Comparison of ENCODE assay signal across 1 cellular context in the genomic region with DNA sequence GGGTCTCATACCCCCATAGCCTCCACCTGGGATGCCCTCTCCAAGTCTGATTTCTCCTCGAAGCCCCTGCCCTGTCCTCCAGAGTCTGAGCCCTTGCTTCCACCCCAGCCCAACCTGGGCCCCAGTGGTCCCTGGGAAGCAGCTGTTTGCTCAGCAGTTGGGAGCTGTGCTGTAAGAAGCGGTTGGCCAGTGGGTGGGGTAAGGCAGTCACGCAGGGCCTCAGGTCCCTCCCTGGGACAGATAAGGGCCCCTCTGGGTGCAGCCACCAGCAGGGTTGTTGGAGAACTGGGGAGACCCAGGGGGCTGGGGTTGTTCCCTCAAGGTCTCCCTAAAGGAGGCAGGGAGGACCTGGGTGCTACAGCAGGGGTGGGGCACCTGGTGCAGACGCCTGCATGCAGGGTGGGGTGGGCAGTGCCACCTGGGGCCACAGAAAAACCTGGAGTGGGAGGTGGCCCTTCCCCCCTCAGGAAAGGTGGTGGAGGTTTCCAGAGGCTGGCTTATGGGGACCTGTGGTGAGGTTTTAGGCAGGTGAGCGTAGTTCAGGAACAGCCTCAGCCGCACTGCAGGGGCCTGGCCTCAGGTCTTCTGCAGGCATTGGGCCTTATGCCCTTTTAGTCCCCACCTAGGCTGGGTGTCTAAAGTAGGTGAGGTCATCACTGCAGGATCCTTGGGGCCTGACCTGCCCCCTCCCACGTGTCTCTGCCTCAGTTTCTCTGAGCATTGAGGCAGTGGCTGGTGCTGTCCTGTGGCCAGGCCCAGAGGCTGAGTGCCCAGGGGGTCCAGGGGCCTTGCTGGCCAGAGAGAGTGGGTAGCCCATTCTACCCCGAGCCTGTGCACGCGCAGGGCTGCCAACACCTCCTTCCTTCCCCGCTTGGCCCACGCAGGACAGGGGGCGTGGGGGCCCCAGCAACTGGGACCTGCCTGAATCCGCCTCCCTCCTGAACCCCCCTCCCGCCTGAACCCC.
TF ChIP-seq lines count a peak whose summit lies in the region.

No MANE protein-coding gene starts in this region.

TF ChIP-seq in GM23338, 12 proteins besides CTCF, POLR2A, EP300 and RAD21:
- TF ChIP-seq, protein P1, sequence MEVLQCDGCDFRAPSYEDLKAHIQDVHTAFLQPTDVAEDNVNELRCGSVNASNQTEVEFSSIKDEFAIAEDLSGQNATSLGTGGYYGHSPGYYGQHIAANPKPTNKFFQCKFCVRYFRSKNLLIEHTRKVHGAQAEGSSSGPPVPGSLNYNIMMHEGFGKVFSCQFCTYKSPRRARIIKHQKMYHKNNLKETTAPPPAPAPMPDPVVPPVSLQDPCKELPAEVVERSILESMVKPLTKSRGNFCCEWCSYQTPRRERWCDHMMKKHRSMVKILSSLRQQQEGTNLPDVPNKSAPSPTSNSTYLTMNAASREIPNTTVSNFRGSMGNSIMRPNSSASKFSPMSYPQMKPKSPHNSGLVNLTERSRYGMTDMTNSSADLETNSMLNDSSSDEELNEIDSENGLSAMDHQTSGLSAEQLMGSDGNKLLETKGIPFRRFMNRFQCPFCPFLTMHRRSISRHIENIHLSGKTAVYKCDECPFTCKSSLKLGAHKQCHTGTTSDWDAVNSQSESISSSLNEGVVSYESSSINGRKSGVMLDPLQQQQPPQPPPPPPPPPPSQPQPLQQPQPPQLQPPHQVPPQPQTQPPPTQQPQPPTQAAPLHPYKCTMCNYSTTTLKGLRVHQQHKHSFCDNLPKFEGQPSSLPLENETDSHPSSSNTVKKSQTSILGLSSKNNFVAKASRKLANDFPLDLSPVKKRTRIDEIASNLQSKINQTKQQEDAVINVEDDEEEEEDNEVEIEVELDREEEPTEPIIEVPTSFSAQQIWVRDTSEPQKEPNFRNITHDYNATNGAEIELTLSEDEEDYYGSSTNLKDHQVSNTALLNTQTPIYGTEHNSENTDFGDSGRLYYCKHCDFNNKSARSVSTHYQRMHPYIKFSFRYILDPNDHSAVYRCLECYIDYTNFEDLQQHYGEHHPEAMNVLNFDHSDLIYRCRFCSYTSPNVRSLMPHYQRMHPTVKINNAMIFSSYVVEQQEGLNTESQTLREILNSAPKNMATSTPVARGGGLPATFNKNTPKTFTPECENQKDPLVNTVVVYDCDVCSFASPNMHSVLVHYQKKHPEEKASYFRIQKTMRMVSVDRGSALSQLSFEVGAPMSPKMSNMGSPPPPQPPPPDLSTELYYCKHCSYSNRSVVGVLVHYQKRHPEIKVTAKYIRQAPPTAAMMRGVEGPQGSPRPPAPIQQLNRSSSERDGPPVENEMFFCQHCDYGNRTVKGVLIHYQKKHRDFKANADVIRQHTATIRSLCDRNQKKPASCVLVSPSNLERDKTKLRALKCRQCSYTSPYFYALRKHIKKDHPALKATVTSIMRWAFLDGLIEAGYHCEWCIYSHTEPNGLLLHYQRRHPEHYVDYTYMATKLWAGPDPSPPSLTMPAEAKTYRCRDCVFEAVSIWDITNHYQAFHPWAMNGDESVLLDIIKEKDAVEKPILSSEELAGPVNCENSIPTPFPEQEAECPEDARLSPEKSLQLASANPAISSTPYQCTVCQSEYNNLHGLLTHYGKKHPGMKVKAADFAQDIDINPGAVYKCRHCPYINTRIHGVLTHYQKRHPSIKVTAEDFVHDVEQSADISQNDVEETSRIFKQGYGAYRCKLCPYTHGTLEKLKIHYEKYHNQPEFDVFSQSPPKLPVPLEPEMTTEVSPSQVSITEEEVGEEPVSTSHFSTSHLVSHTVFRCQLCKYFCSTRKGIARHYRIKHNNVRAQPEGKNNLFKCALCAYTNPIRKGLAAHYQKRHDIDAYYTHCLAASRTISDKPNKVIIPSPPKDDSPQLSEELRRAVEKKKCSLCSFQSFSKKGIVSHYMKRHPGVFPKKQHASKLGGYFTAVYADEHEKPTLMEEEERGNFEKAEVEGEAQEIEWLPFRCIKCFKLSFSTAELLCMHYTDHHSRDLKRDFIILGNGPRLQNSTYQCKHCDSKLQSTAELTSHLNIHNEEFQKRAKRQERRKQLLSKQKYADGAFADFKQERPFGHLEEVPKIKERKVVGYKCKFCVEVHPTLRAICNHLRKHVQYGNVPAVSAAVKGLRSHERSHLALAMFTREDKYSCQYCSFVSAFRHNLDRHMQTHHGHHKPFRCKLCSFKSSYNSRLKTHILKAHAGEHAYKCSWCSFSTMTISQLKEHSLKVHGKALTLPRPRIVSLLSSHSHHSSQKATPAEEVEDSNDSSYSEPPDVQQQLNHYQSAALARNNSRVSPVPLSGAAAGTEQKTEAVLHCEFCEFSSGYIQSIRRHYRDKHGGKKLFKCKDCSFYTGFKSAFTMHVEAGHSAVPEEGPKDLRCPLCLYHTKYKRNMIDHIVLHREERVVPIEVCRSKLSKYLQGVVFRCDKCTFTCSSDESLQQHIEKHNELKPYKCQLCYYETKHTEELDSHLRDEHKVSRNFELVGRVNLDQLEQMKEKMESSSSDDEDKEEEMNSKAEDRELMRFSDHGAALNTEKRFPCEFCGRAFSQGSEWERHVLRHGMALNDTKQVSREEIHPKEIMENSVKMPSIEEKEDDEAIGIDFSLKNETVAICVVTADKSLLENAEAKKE (CRISPR knock-in tag; IDR thresholded peaks at IDR 0.05): no peak
- TF ChIP-seq EZH2 (IDR thresholded peaks at IDR 0.05; ENCODE audit: low read depth, unreplicated experiment): no peak
- no peak for TF ChIP-seq EZH2phosphoT487 (IDR thresholded peaks at IDR 0.05; ENCODE audit: unreplicated experiment)
